7 cellular contexts compared by ENCODE assay signal in genomic region chr3:152596833-152597274, GRCh38.
DNase-seq lines count a peak whose midpoint lies in the region; ATAC-seq and TF ChIP-seq lines count a peak whose summit lies in the region.
"Not testable (repeated sequence)": the region's sequence is repeated elsewhere in the genome, so short reads cannot be mapped to it uniquely, and the experiment has no call there.

No MANE protein-coding gene starts in this region.

- not testable (repeated sequence) for H3F3A ChIP-seq in GM23248 (ENCODE audit: insufficient read depth)

- BruUV-seq in OCI-LY7 (replicated peaks; lab: Mats Ljungman, UMichigan): not testable (repeated sequence)

- H3K79me2 ChIP-seq in GM23248 (ENCODE audit: insufficient read depth); OCI-LY7 (ENCODE audit: insufficient read depth, low read depth, low read length): not testable (repeated sequence)

- H3K36me3 ChIP-seq in GM23248 (ENCODE audit: low read depth); OCI-LY7 (ENCODE audit: insufficient read depth, low read length); breast epithelium; heart right ventricle; mesenchymal stem cell (ENCODE audit: control insufficient read depth in 1 of 2, insufficient read depth in 2 of 2, low read depth in 1 of 2, low read length in 2 of 2); ovary; stomach smooth muscle (ENCODE audit: control insufficient read depth in 2 of 2, insufficient read depth in 2 of 2, low read length in 2 of 2): not testable (repeated sequence)

- H3K9ac ChIP-seq in GM23248 (peak overlapping the region; percentile 24; the same call in 1 of the 2 replicates), mesenchymal stem cell (ENCODE audit: low read length) (peak overlapping the region; percentile 83)
- H3K9ac ChIP-seq in stomach smooth muscle (ENCODE audit: low read length in 2 of 2): not testable (repeated sequence)

- H3K4me2 ChIP-seq in GM23248 (ENCODE audit: unreplicated experiment) (peak overlapping the region; percentile 79), OCI-LY7 (ENCODE audit: low read length) (peak overlapping the region; percentile 62)
- H3K4me2 ChIP-seq in mesenchymal stem cell (ENCODE audit: low read length, poor library complexity, severe bottlenecking): not testable (repeated sequence)

- WGBS in GM23248 (ENCODE audit: low coverage in 1 of 2, low lambda C conversion rate in 2 of 2, missing lambda C conversion rate in 2 of 2), 2 experiments: 87 to 94% methylated on average over 1 of the region's 1 CpG
- 77 to 90% methylated on average over 1 of the region's 1 CpG for WGBS in heart right ventricle, 2 donors
- WGBS in mesenchymal stem cell: 92% methylated on average over 1 of the region's 1 CpG
- WGBS in ovary, 3 donors: 52 to 84% (median 60%) methylated on average over 1 of the region's 1 CpG

- H4K91ac ChIP-seq in mesenchymal stem cell (ENCODE audit: low read length): peak overlapping the region; percentile 75

- not testable (repeated sequence) for H3K27me3 ChIP-seq in GM23248 (replicated peaks; ENCODE audit: insufficient read depth); breast epithelium; heart right ventricle; mesenchymal stem cell (ENCODE audit: control insufficient read depth in 1 of 2, insufficient read depth in 1 of 2, low read length in 2 of 2); ovary; stomach smooth muscle (ENCODE audit: control insufficient read depth in 1 of 2, insufficient read depth in 2 of 2, low read length in 2 of 2)

- H3K9me2 ChIP-seq in GM23248 (ENCODE audit: insufficient read depth); OCI-LY7 (ENCODE audit: insufficient read depth, low read length): not testable (repeated sequence)

- H2AFZ ChIP-seq in GM23248: peak overlapping the region; percentile 73
- H2AFZ ChIP-seq in OCI-LY7 (ENCODE audit: low read length): peak overlapping the region; percentile 91
- not testable (repeated sequence) for H2AFZ ChIP-seq in mesenchymal stem cell (ENCODE audit: low read depth, low read length)

- not testable (repeated sequence) for H3K14ac ChIP-seq in mesenchymal stem cell (ENCODE audit: low read length in 2 of 2)

- H3K18ac ChIP-seq in mesenchymal stem cell (ENCODE audit: low read depth in 1 of 2, low read length in 2 of 2): peak overlapping the region; percentile 52 to 89

- H3K9me3 ChIP-seq in GM23248 (ENCODE audit: low read depth); OCI-LY7 (ENCODE audit: low read length); breast epithelium; heart right ventricle; mesenchymal stem cell (ENCODE audit: control insufficient read depth, low read length); ovary; stomach smooth muscle (ENCODE audit: control insufficient read depth in 2 of 2, low read length in 2 of 2): not testable (repeated sequence)

- in situ Hi-C loops in GM23248 (cut with MboI): not testable (repeated sequence)

- not testable (repeated sequence) for H3K79me1 ChIP-seq in mesenchymal stem cell (replicated peaks; ENCODE audit: low read length, poor library complexity, severe bottlenecking)

- DNase-seq in GM23248; OCI-LY7 (ENCODE audit: low spot score); breast epithelium (ENCODE audit: low spot score in 2 of 2); heart right ventricle; mesenchymal stem cell; ovary: not testable (repeated sequence)

- H2BK12ac ChIP-seq in mesenchymal stem cell (ENCODE audit: low read length in 2 of 2): peak overlapping the region; percentile 66 to 86

- H2BK120ac ChIP-seq in mesenchymal stem cell (ENCODE audit: low read depth, low read length): peak overlapping the region; percentile 85

- POLR2A ChIA-PET in OCI-LY7 (lab: Charles Lee): interaction anchor here (0.6 to 1.6 kb wide), 7 partner anchors 8 to 1175 kb away, joined by 3 to 7 read pairs (median 4); no protein-coding TSS in a partner anchor

- not testable (repeated sequence) for H2BK5ac ChIP-seq in mesenchymal stem cell (ENCODE audit: low read depth, low read length, poor library complexity, severe bottlenecking)

- peak overlapping the region; percentile 72 for H4K8ac ChIP-seq in mesenchymal stem cell (ENCODE audit: low read length)

- CTCF ChIA-PET in OCI-LY7 (lab: Charles Lee; ENCODE audit: unreplicated experiment): not testable (repeated sequence)

- not testable (repeated sequence) for TF ChIP-seq EP300 in ovary (IDR thresholded peaks at IDR 0.05)

- ATAC-seq in heart right ventricle: peak in 3 of 8 donors; percentile 10 to 40 (median 21)

- peak overlapping the region; percentile 19; the same call in 1 of the 2 replicates for H3K27ac ChIP-seq in GM23248
- H3K27ac ChIP-seq in OCI-LY7 (ENCODE audit: low read depth, low read length, poor library complexity, severe bottlenecking): not testable (repeated sequence)
- peak overlapping the region; percentile 57 to 73 for H3K27ac ChIP-seq in breast epithelium
- peak overlapping the region; percentile 41 to 91 (median 72) for H3K27ac ChIP-seq in heart right ventricle
- H3K27ac ChIP-seq in mesenchymal stem cell (ENCODE audit: low read length, poor library complexity, severe bottlenecking): peak overlapping the region; percentile 81
- H3K27ac ChIP-seq in ovary: peak overlapping the region; percentile 40 to 70
- H3K27ac ChIP-seq in stomach smooth muscle (ENCODE audit: low read length): peak overlapping the region; percentile 8

- not testable (repeated sequence) for TF ChIP-seq POLR2A in breast epithelium (IDR thresholded peaks at IDR 0.05); ovary (IDR thresholded peaks at IDR 0.05)

- not testable (repeated sequence) for H3K23ac ChIP-seq in mesenchymal stem cell (ENCODE audit: low read length in 2 of 2)

- H3K4ac ChIP-seq in mesenchymal stem cell (ENCODE audit: low read depth in 1 of 2, low read length in 2 of 2): peak overlapping the region in 1 of 2 experiments; percentile 47

- intact Hi-C loops in OCI-LY7 (cut with micrococcal nuclease; ENCODE audit: unreplicated experiment); breast epithelium (cut with DNase I; ENCODE audit: low total_unique reads); ovary (cut with DNase I): not testable (repeated sequence)
- intact Hi-C loops in heart right ventricle (cut with DNase I): loop anchor here in 1 of 10 donors (2.0 kb wide), 1 partner anchor 54 kb away; no protein-coding TSS in a partner anchor

- not testable (repeated sequence) for H4K20me1 ChIP-seq in GM23248 (ENCODE audit: insufficient read depth); OCI-LY7 (ENCODE audit: insufficient read depth, low read length)

- not testable (repeated sequence) for TF ChIP-seq CTCF in OCI-LY7 (conservative IDR thresholded peaks at IDR 0.05; ENCODE audit: low read length); breast epithelium (IDR thresholded peaks at IDR 0.05); heart right ventricle (IDR thresholded peaks at IDR 0.05); ovary (IDR thresholded peaks at IDR 0.05)

- H3K4me1 ChIP-seq in GM23248 (ENCODE audit: insufficient read depth) (peaks cover 12% of the 10 kb centered on the region), heart right ventricle (peaks cover 0 to 30% (median 18%) of the 10 kb centered on the region in 9 donors)
- H3K4me1 ChIP-seq in OCI-LY7 (ENCODE audit: insufficient read depth, low read length, poor library complexity, severe bottlenecking); breast epithelium; mesenchymal stem cell (ENCODE audit: control insufficient read depth, insufficient read depth, low read depth, low read length); ovary (ENCODE audit: insufficient read depth); stomach smooth muscle (ENCODE audit: control insufficient read depth, insufficient read depth, low read length): not testable (repeated sequence)

- H3K4me3 ChIP-seq in GM23248 (peak overlapping the region; percentile 48), heart right ventricle (peak overlapping the region in 1 of 10 donors; percentile 31), mesenchymal stem cell (ENCODE audit: insufficient read depth in 1 of 2, low read depth in 1 of 2, low read length in 2 of 2) (peak overlapping the region in 1 of 2 experiments; percentile 61)
- H3K4me3 ChIP-seq in OCI-LY7 (ENCODE audit: low read depth, low read length, poor library complexity, severe bottlenecking); breast epithelium; ovary; stomach smooth muscle (ENCODE audit: low read length in 2 of 2): not testable (repeated sequence)

- not testable (repeated sequence) for H2BK15ac ChIP-seq in mesenchymal stem cell (ENCODE audit: low read depth, poor library complexity, severe bottlenecking)

- not testable (repeated sequence) for H2AK5ac ChIP-seq in mesenchymal stem cell (ENCODE audit: low read length, severe bottlenecking)
